24 cellular contexts compared by ENCODE assay signal in genomic region chrX:14712096-14712495, GRCh38.
A peak's percentile ranks its signal among the peaks of the same experiment; 100 is the strongest.
DNase-seq lines count a peak whose midpoint lies in the region; ATAC-seq, FAIRE-seq and TF ChIP-seq lines count a peak whose summit lies in the region.
"Had no signal": no experiment of that assay in that cellular context is flagged by ENCODE, and none has a peak within 500 bp of the region (broad histone marks: within the 10 kb centered on the region; RNA-seq: fewer than 3 reads in every experiment).

No MANE protein-coding gene starts in this region.

- H2AFZ ChIP-seq in GM23248, result no peak overlapping the region
- H2AFZ ChIP-seq: PC-9 had no signal

- 57 to 58% methylated on average over 3 of the region's 3 CpGs for WGBS in GM23248 (ENCODE audit: low coverage in 1 of 2, low lambda C conversion rate in 2 of 2, missing lambda C conversion rate in 2 of 2), 2 experiments
- whole genome bisulfite sequencing in gastroesophageal sphincter (ENCODE audit: low coverage in 1 of 2), 2 donors, result 70 to 83% methylated on average over 3 of the region's 3 CpGs

- H4K20me1 ChIP-seq in GM23248 (ENCODE audit: insufficient read depth), result no peaks in the 10 kb centered on the region

- H3K4me1 ChIP-seq in GM23248 (ENCODE audit: insufficient read depth), result no peaks in the 10 kb centered on the region
- H3K4me1 ChIP-seq in gastroesophageal sphincter, result no peaks in the 10 kb centered on the region
- H3K4me1 ChIP-seq: Caco-2, SJSA1, uterus had no signal

- H3K36me3 ChIP-seq in GM23248 (ENCODE audit: low read depth) (no peaks in the 10 kb centered on the region), gastroesophageal sphincter (no peaks in the 10 kb centered on the region)
- H3K36me3 ChIP-seq: SJSA1, uterus had no signal

- peak; percentile 2 to 40 for DNase-seq in NCI-H524 (lab: John Stamatoyannopoulos, UW)
- no peak for DNase-seq in NCI-H524 treated with DMSO at 0.1 percent for 48 hours (lab: John Stamatoyannopoulos, UW)
- DNase-seq in NCI-H82 treated with DMSO at 0.1 percent for 48 hours (lab: John Stamatoyannopoulos, UW; ENCODE audit: unreplicated experiment), result peak; percentile 3
- DNase-seq in dermis blood vessel endothelial cell, result peak; percentile 4
- DNase-seq in putamen (ENCODE audit: low spot score), result peak; percentile 1
- no peak for DNase-seq in GM23248
- no peak for DNase-seq in GM12891 (ENCODE audit: insufficient read length, low spot score)
- DNase-seq: activated B cell treated with CpG ODN at 0.5 μM for 24 hours; activated CD4-positive, alpha-beta memory T cell treated with anti-CD3 and anti-CD28 coated beads, Interleukin-2, amount 10 ng/mL, durations not matched to agents 7 days and 5 days; amniotic stem cell; Caco-2; dorsolateral prefrontal cortex; Karpas-422; kidney glomerular epithelial cell; NCI-H2171; NCI-H748 treated with DMSO at 0.1 percent for 48 hours; PC-9; posterior cingulate gyrus; T-helper 2 cell; uterus had no signal

- H3K27ac ChIP-seq in GM23248 (no peak overlapping the region), gastroesophageal sphincter (no peak overlapping the region)
- H3K27ac ChIP-seq: dorsolateral prefrontal cortex, PC-9, SJSA1, uterus had no signal

- no peak for ATAC-seq in gastroesophageal sphincter
- ATAC-seq: stimulated activated memory B cell treated with anti-CD40 and anti-IgM and Interleukin-4, amounts not matched to agents 10 μg/mL and 1 μg/mL and 100 μg/mL, for 72 hours had no signal

- H3K79me2 ChIP-seq in GM23248 (ENCODE audit: insufficient read depth), result no peaks in the 10 kb centered on the region

- no peak overlapping the region for H3K4me3 ChIP-seq in GM23248
- no peak overlapping the region for H3K4me3 ChIP-seq in gastroesophageal sphincter
- H3K4me3 ChIP-seq: dorsolateral prefrontal cortex, PC-9, SJSA1, uterus had no signal

- no peak overlapping the region for H3K9ac ChIP-seq in GM23248

- no peaks in the 10 kb centered on the region for H3K9me2 ChIP-seq in GM23248 (ENCODE audit: insufficient read depth)

- in situ Hi-C loops in GM23248 (cut with MboI), result no loop called here

- no peak for TF ChIP-seq EP300 in gastroesophageal sphincter (IDR thresholded peaks at IDR 0.05)

- no peaks in the 10 kb centered on the region for H3K9me3 ChIP-seq in GM23248 (ENCODE audit: low read depth)
- no peaks in the 10 kb centered on the region for H3K9me3 ChIP-seq in gastroesophageal sphincter
- H3K9me3 ChIP-seq: Caco-2, SJSA1, uterus had no signal

- no peak for TF ChIP-seq POLR2A in gastroesophageal sphincter (IDR thresholded peaks at IDR 0.05)
- TF ChIP-seq POLR2A in GM12891 (IDR thresholded peaks at IDR 0.05; ENCODE audit: low read depth, low read length), result no peak

- FAIRE-seq in GM12891 (lab: Jason Lieb, UNC), result no peak
- FAIRE-seq: frontal cortex had no signal

- H3K27me3 ChIP-seq in GM23248 (replicated peaks; ENCODE audit: insufficient read depth) (no peaks in the 10 kb centered on the region), gastroesophageal sphincter (no peaks in the 10 kb centered on the region)
- H3K27me3 ChIP-seq: SJSA1, uterus had no signal

- no peak for TF ChIP-seq CTCF in gastroesophageal sphincter (IDR thresholded peaks at IDR 0.05)

- H3F3A ChIP-seq in GM23248 (ENCODE audit: insufficient read depth), result no peaks in the 10 kb centered on the region

- H3K4me2 ChIP-seq in GM23248 (ENCODE audit: unreplicated experiment), result no peak overlapping the region
- H3K4me2 ChIP-seq: PC-9 had no signal

TF ChIP-seq in GM12891, 5 proteins besides CTCF, POLR2A, EP300 and RAD21:
- TF ChIP-seq PAX5 (IDR thresholded peaks at IDR 0.05; ENCODE audit: insufficient read depth, low read length, severe bottlenecking) (no peak), SPI1 (IDR thresholded peaks at IDR 0.05; ENCODE audit: low read depth, low read length) (no peak), POLR2AphosphoS5 (IDR thresholded peaks at IDR 0.05; ENCODE audit: low read depth, low read length) (no peak), TAF1 (IDR thresholded peaks at IDR 0.05; ENCODE audit: low read depth, low read length) (no peak), POU2F2 (IDR thresholded peaks at IDR 0.05; ENCODE audit: low read depth, low read length) (no peak)

Comparison
In these comparisons a context has a peak if more than half of its experiments do, and no peak if none do; other contexts are left out.
1. DNase-seq: peak in NCI-H524 (2 of 2), NCI-H82 treated with DMSO at 0.1 percent for 48 hours (single experiment), dermis blood vessel endothelial cell (single experiment) and putamen (single experiment); none in NCI-H524 treated with DMSO at 0.1 percent for 48 hours (single experiment), GM23248 (single experiment) and GM12891 (single experiment).